16 cellular contexts compared by ENCODE assay signal in the genomic region with DNA sequence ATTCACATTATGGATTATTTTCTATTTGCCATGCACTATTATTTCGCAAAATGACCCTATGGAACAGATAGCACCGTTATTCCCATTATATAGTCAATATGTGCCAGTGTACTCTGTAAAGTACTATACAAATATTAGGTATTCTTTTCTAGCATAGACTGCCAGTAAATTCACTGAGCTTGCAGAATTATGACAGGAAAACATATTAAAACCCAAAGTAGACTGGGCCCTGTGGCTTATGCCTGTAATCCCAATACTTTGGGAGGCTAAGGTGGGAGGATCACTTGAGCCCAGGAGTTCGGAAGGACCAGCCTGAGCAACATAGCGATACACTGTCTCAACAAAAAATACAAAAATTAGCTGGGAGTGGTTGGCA. TPM values are rescaled to one million over a fixed set of nuclear protein-coding genes. Genes with fewer than 3 reads are reported as not detected.
A peak's percentile ranks its signal among the peaks of the same experiment; 100 is the strongest.
DNase-seq lines count a peak whose midpoint lies in the region; ATAC-seq and TF ChIP-seq lines count a peak whose summit lies in the region.
"Had no signal": no experiment of that assay in that cellular context is flagged by ENCODE, and none has a peak within 500 bp of the region (broad histone marks: within the 10 kb centered on the region; RNA-seq: fewer than 3 reads in every experiment).

No MANE protein-coding gene starts in this region.

- intact Hi-C loops in activated CD4-positive, alpha-beta T cell treated with anti-CD3 and anti-CD28 coated beads for 36 hours (cut with DNase I, micrococcal nuclease) = no loop called here
- intact Hi-C loops in CD8-positive, alpha-beta T cell (cut with DNase I, micrococcal nuclease) = loop anchor here in 1 of 2 experiments (5.0 kb wide), 1 partner anchor 1736 kb away; the partner anchor contains the start of gene MEX3C
- intact Hi-C loops in naive thymus-derived CD4-positive, alpha-beta T cell (cut with micrococcal nuclease) = loop anchor here in 1 of 2 donors (5.0 kb wide), 2 partner anchors 49 to 806 kb away; partner anchors contain the start of gene CFAP53

- peaks cover 1% of the 10 kb centered on the region for H3K36me3 Mint-ChIP-seq in activated CD4-positive, alpha-beta T cell treated with anti-CD3 and anti-CD28 coated beads for 36 hours (ENCODE audit: low read depth)
- peaks cover 2% of the 10 kb centered on the region for H3K36me3 Mint-ChIP-seq in CD8-positive, alpha-beta T cell
- H3K36me3 Mint-ChIP-seq in activated naive CD8-positive, alpha-beta T cell = no peaks in the 10 kb centered on the region
- H3K36me3 Mint-ChIP-seq in naive thymus-derived CD4-positive, alpha-beta T cell = peaks cover 0 to 6% (median 0%) of the 10 kb centered on the region in 5 donors

- H3K27ac ChIP-seq in CD8-positive, alpha-beta T cell (ENCODE audit: low read depth, low read length) = no peak overlapping the region
- no peak overlapping the region for H3K27ac ChIP-seq in naive thymus-derived CD4-positive, alpha-beta T cell (ENCODE audit: low read depth, low read length)
- H3K27ac ChIP-seq: SK-N-MC had no signal

- no peak overlapping the region for H3K4me3 ChIP-seq in CD8-positive, alpha-beta T cell (ENCODE audit: low read depth, low read length)
- no peak overlapping the region for H3K4me3 ChIP-seq in naive thymus-derived CD4-positive, alpha-beta T cell (ENCODE audit: low read length)
- H3K4me3 ChIP-seq: lung, SK-N-MC had no signal

- no peak for DNase-seq in activated CD4-positive, alpha-beta T cell treated with anti-CD3 and anti-CD28 coated beads for 36 hours
- no peak for DNase-seq in activated CD4-positive, alpha-beta T cell treated with anti-CD3 and anti-CD28 coated beads, Interleukin-2, amount 50 U/mL, for 4 hours
- DNase-seq in CD8-positive, alpha-beta T cell = no peak
- DNase-seq in naive thymus-derived CD4-positive, alpha-beta T cell = no peak
- DNase-seq in hypothalamus (lab: John Stamatoyannopoulos, UW) (no peak), foreskin melanocyte (no peak)
- DNase-seq: esophagus squamous epithelium, H9, KG1, NCI-H82, Peyer's patch, stomach had no signal

- H3K27me3 Mint-ChIP-seq in activated CD4-positive, alpha-beta T cell treated with anti-CD3 and anti-CD28 coated beads for 36 hours = no peaks in the 10 kb centered on the region
- H3K27me3 Mint-ChIP-seq in CD8-positive, alpha-beta T cell (ENCODE audit: low read depth) = no peaks in the 10 kb centered on the region
- H3K27me3 Mint-ChIP-seq in activated naive CD8-positive, alpha-beta T cell = no peaks in the 10 kb centered on the region
- peaks cover 0 to 7% (median 0%) of the 10 kb centered on the region in 5 donors for H3K27me3 Mint-ChIP-seq in naive thymus-derived CD4-positive, alpha-beta T cell

- POLR2A ChIA-PET in activated CD4-positive, alpha-beta T cell treated with anti-CD3 and anti-CD28 coated beads for 36 hours (lab: Charles Lee) = interaction anchor here (0.6 kb wide), 1 partner anchor 23 kb away, joined by 3 read pairs; no protein-coding TSS in a partner anchor
- POLR2A ChIA-PET in CD8-positive, alpha-beta T cell (lab: Charles Lee) = interaction anchor here (0.6 to 1.8 kb wide), 3 partner anchors 21 to 418 kb away, joined by 3 to 17 read pairs (median 3); partner anchors contain the start of gene C18orf32
- POLR2A ChIA-PET in naive thymus-derived CD4-positive, alpha-beta T cell (lab: Charles Lee) = interaction anchor here (0.5 to 3.6 kb wide), 4 partner anchors 21 to 81 kb away, joined by 6 to 31 read pairs (median 8); partner anchors contain the start of gene C18orf32

- no peak for TF ChIP-seq CTCF in CD8-positive, alpha-beta T cell (IDR thresholded peaks at IDR 0.05)

- H3K27me3 ChIP-seq in CD8-positive, alpha-beta T cell (ENCODE audit: insufficient read depth, low read length) = no peaks in the 10 kb centered on the region
- no peaks in the 10 kb centered on the region for H3K27me3 ChIP-seq in naive thymus-derived CD4-positive, alpha-beta T cell (ENCODE audit: control insufficient read depth in 2 of 2, insufficient read depth in 2 of 2, low read length in 2 of 2)
- H3K27me3 ChIP-seq: esophagus squamous epithelium, Peyer's patch, stomach had no signal

- no peaks in the 10 kb centered on the region for H3K9me3 ChIP-seq in CD8-positive, alpha-beta T cell (ENCODE audit: low read length)
- H3K9me3 ChIP-seq in naive thymus-derived CD4-positive, alpha-beta T cell (ENCODE audit: control insufficient read depth in 2 of 3, low read length in 3 of 3) = no peaks in the 10 kb centered on the region
- H3K9me3 ChIP-seq: esophagus squamous epithelium, Peyer's patch, stomach had no signal

- H3K27ac Mint-ChIP-seq in activated CD4-positive, alpha-beta T cell treated with anti-CD3 and anti-CD28 coated beads for 36 hours = no peak overlapping the region
- no peak overlapping the region for H3K27ac Mint-ChIP-seq in CD8-positive, alpha-beta T cell
- peak overlapping the region; percentile 98 for H3K27ac Mint-ChIP-seq in activated naive CD8-positive, alpha-beta T cell
- peak overlapping the region in 5 of 9 donors; percentile 13 to 98 (median 89) for H3K27ac Mint-ChIP-seq in naive thymus-derived CD4-positive, alpha-beta T cell

- CTCF ChIA-PET in activated CD4-positive, alpha-beta T cell treated with anti-CD3 and anti-CD28 coated beads for 36 hours (lab: Charles Lee) = interaction anchor here (0.6 to 1.4 kb wide), 3 partner anchors 11 to 392 kb away, joined by 3 to 6 read pairs (median 3); no protein-coding TSS in a partner anchor
- CTCF ChIA-PET in CD8-positive, alpha-beta T cell (lab: Charles Lee) = interaction anchor here (0.6 kb wide), 1 partner anchor 183 kb away, joined by 3 read pairs; no protein-coding TSS in a partner anchor
- CTCF ChIA-PET in naive thymus-derived CD4-positive, alpha-beta T cell (lab: Charles Lee) = interaction anchor here (1.5 kb wide), 1 partner anchor 11 kb away, joined by 3 read pairs; no protein-coding TSS in a partner anchor

- no peaks in the 10 kb centered on the region for H3K36me3 ChIP-seq in CD8-positive, alpha-beta T cell (ENCODE audit: insufficient read depth, low read length)
- H3K36me3 ChIP-seq in naive thymus-derived CD4-positive, alpha-beta T cell (ENCODE audit: control insufficient read depth in 2 of 3, insufficient read depth in 3 of 3, low read length in 3 of 3) = peaks cover 0 to 5% (median 0%) of the 10 kb centered on the region in 3 experiments
- H3K36me3 ChIP-seq: esophagus squamous epithelium, Peyer's patch, stomach had no signal

- H3K4me1 ChIP-seq in CD8-positive, alpha-beta T cell (ENCODE audit: insufficient read depth, low read length) = peaks cover 17% of the 10 kb centered on the region
- H3K4me1 ChIP-seq in naive thymus-derived CD4-positive, alpha-beta T cell (ENCODE audit: control insufficient read depth in 2 of 2, insufficient read depth in 2 of 2, low read length in 2 of 2) = peaks cover 14 to 25% of the 10 kb centered on the region in 2 donors

- no peaks in the 10 kb centered on the region for H3K9me3 Mint-ChIP-seq in activated CD4-positive, alpha-beta T cell treated with anti-CD3 and anti-CD28 coated beads for 36 hours (ENCODE audit: low read depth)
- H3K9me3 Mint-ChIP-seq in CD8-positive, alpha-beta T cell = no peaks in the 10 kb centered on the region
- no peaks in the 10 kb centered on the region for H3K9me3 Mint-ChIP-seq in activated naive CD8-positive, alpha-beta T cell (ENCODE audit: low read depth)
- no peaks in the 10 kb centered on the region for H3K9me3 Mint-ChIP-seq in naive thymus-derived CD4-positive, alpha-beta T cell
- H3K9me3 Mint-ChIP-seq: H9 had no signal

- H3K4me1 Mint-ChIP-seq in activated CD4-positive, alpha-beta T cell treated with anti-CD3 and anti-CD28 coated beads for 36 hours = peaks cover 27% of the 10 kb centered on the region
- H3K4me1 Mint-ChIP-seq in CD8-positive, alpha-beta T cell (ENCODE audit: low read depth) = peaks cover 40% of the 10 kb centered on the region
- peaks cover 32% of the 10 kb centered on the region for H3K4me1 Mint-ChIP-seq in activated naive CD8-positive, alpha-beta T cell (ENCODE audit: low read depth)
- peaks cover 25 to 45% (median 38%) of the 10 kb centered on the region in 7 donors for H3K4me1 Mint-ChIP-seq in naive thymus-derived CD4-positive, alpha-beta T cell

- H3K4me3 Mint-ChIP-seq in activated CD4-positive, alpha-beta T cell treated with anti-CD3 and anti-CD28 coated beads for 36 hours = peak overlapping the region; percentile 82
- peak overlapping the region; percentile 93 for H3K4me3 Mint-ChIP-seq in CD8-positive, alpha-beta T cell
- peak overlapping the region; percentile 89 for H3K4me3 Mint-ChIP-seq in activated naive CD8-positive, alpha-beta T cell
- H3K4me3 Mint-ChIP-seq in naive thymus-derived CD4-positive, alpha-beta T cell = peak overlapping the region; percentile 14 to 95 (median 93)

- no peak for ATAC-seq in activated CD4-positive, alpha-beta T cell treated with anti-CD3 and anti-CD28 coated beads for 36 hours
- ATAC-seq in CD8-positive, alpha-beta T cell = no peak
- ATAC-seq in naive thymus-derived CD4-positive, alpha-beta T cell = no peak
- no peak for ATAC-seq in GM18517 (IDR thresholded peaks at IDR 0.05; ENCODE audit: unreplicated experiment)

RNA-seq across cellular contexts. Expression of gene DYM, which starts 1.1 kb away (rescaled TPM):
- 10 to 100 TPM; 66.1 to 67.3 TPM for total RNA-seq in activated CD4-positive, alpha-beta T cell treated with anti-CD3 and anti-CD28 coated beads for 36 hours
- 10 to 100 TPM; 49.4 to 52.9 TPM for total RNA-seq in CD8-positive, alpha-beta T cell
- total RNA-seq in naive thymus-derived CD4-positive, alpha-beta T cell = 10 to 100 TPM; 60.3 to 71.0 (median 64.1) TPM
- polyA plus RNA-seq in naive thymus-derived CD4-positive, alpha-beta T cell = 10 to 100 TPM; 29.2 to 41.6 TPM

RNA-seq across cellular contexts. Expression of gene C18orf32, which starts 25.4 kb away (rescaled TPM):
- total RNA-seq in activated CD4-positive, alpha-beta T cell treated with anti-CD3 and anti-CD28 coated beads for 36 hours = 10 to 100 TPM; 12.7 to 20.0 TPM
- 10 to 100 TPM; 40.9 to 44.1 TPM for total RNA-seq in CD8-positive, alpha-beta T cell
- total RNA-seq in naive thymus-derived CD4-positive, alpha-beta T cell = 10 to 100 TPM; 22.5 to 53.6 (median 31.5) TPM
- 10 to 100 TPM; 51.8 to 84.1 TPM for polyA plus RNA-seq in naive thymus-derived CD4-positive, alpha-beta T cell

RNA-seq across cellular contexts. Expression of gene RPL17, which starts 30.7 kb away (rescaled TPM):
- 1,000 to 10,000 TPM; 2,340 to 2,373 TPM for total RNA-seq in activated CD4-positive, alpha-beta T cell treated with anti-CD3 and anti-CD28 coated beads for 36 hours
- 1,000 to 10,000 TPM; 2,798 to 2,945 TPM for total RNA-seq in CD8-positive, alpha-beta T cell
- 1,000 to 10,000 TPM; 1,513 to 2,518 (median 2,392) TPM for total RNA-seq in naive thymus-derived CD4-positive, alpha-beta T cell
- 1,000 to 10,000 TPM; 2,255 to 2,421 TPM for polyA plus RNA-seq in naive thymus-derived CD4-positive, alpha-beta T cell

Comparison
In these comparisons a context has a peak if more than half of its experiments do, and no peak if none do; other contexts are left out.
1. H3K27ac Mint-ChIP-seq: peak in activated naive CD8-positive, alpha-beta T cell (single experiment) and naive thymus-derived CD4-positive, alpha-beta T cell (5 of 9); none in activated CD4-positive, alpha-beta T cell treated with anti-CD3 and anti-CD28 coated beads for 36 hours (single experiment) and CD8-positive, alpha-beta T cell (single experiment).
2. Peak in every context shown above with its lines, with median percentiles within 50 percentile points of each other: H3K4me3 Mint-ChIP-seq.